ENCODE assay signal across 9 cellular contexts in genomic region chr9:137199411-137200121, GRCh38. TPM values are rescaled to one million over a fixed set of nuclear protein-coding genes. Genes with fewer than 3 reads are reported as not detected.
DNase-seq lines count a peak whose midpoint lies in the region; ATAC-seq, FAIRE-seq and TF ChIP-seq lines count a peak whose summit lies in the region.
"Had no signal": no experiment of that assay in that cellular context is flagged by ENCODE, and none has a peak within 500 bp of the region (broad histone marks: within the 10 kb centered on the region; RNA-seq: fewer than 3 reads in every experiment).

No MANE protein-coding gene starts in this region.

- peaks cover 3% of the 10 kb centered on the region for H3K9me3 Mint-ChIP-seq in glutamatergic neuron (ENCODE audit: unreplicated experiment)

- H3K36me3 ChIP-seq in H7 (replicated peaks; ENCODE audit: control insufficient read depth, insufficient read depth, low read length), result peaks cover 2% of the 10 kb centered on the region; the same call in 1 of the 2 replicates
- no peaks in the 10 kb centered on the region for H3K36me3 ChIP-seq in skeletal muscle tissue (ENCODE audit: control insufficient read depth in 3 of 3, insufficient read depth in 3 of 3, low read length in 3 of 3)

- peaks cover 5% of the 10 kb centered on the region for H3K27me3 Mint-ChIP-seq in glutamatergic neuron (ENCODE audit: unreplicated experiment)

- no peak for FAIRE-seq in GM19239 (lab: Jason Lieb, UNC)
- FAIRE-seq: colon had no signal

- H3K4me3 ChIP-seq in H7 (ENCODE audit: insufficient read depth, low read depth, low read length) (peak overlapping the region; percentile 42), WI38 (ENCODE audit: low read depth, low read length) (peak overlapping the region; percentile 58), skeletal muscle tissue (ENCODE audit: low read length in 3 of 3) (peak overlapping the region in 2 of 3 donors; percentile 32 to 35)

- peak; percentile 80 for DNase-seq in H7
- peak; percentile 39 for DNase-seq in glutamatergic neuron
- no peak for DNase-seq in NCI-H1694 (lab: John Stamatoyannopoulos, UW)
- no peak for DNase-seq in stimulated activated CD4-positive, alpha-beta T cell treated with anti-CD3 and anti-CD28 coated beads, Interleukin-4, amount 100 ng/mL, for 1 hour
- DNase-seq in GM19239 (ENCODE audit: insufficient read length, low spot score), result no peak

- no peak for ATAC-seq in GM19324 (IDR thresholded peaks at IDR 0.05; ENCODE audit: low FRiP score, unreplicated experiment)

- H3K27me3 ChIP-seq in H7 (ENCODE audit: control insufficient read depth, insufficient read depth, low read length), result no peaks in the 10 kb centered on the region
- no peaks in the 10 kb centered on the region for H3K27me3 ChIP-seq in skeletal muscle tissue (ENCODE audit: control insufficient read depth in 3 of 3, insufficient read depth in 3 of 3, low read length in 3 of 3)

- TF ChIP-seq CTCF in WI38 (IDR thresholded peaks at IDR 0.05; ENCODE audit: low read depth, low read length), result no peak
- no peak for TF ChIP-seq CTCF in glutamatergic neuron (IDR thresholded peaks at IDR 0.05; ENCODE audit: partially characterized antibody, unreplicated experiment)

- peaks cover 48 to 83% (median 79%) of the 10 kb centered on the region in 3 donors for H3K4me1 ChIP-seq in skeletal muscle tissue (ENCODE audit: control insufficient read depth in 3 of 3, insufficient read depth in 3 of 3, low read length in 3 of 3)

- H3K36me3 Mint-ChIP-seq in glutamatergic neuron (ENCODE audit: unreplicated experiment), result no peaks in the 10 kb centered on the region

- no peak overlapping the region for H3K27ac Mint-ChIP-seq in glutamatergic neuron (ENCODE audit: unreplicated experiment)

- no peak overlapping the region for H3K27ac ChIP-seq in skeletal muscle tissue (ENCODE audit: low read depth, low read length)

- H3K9me3 ChIP-seq in skeletal muscle tissue (ENCODE audit: control insufficient read depth in 3 of 3, low read length in 3 of 3), result no peaks in the 10 kb centered on the region

- H3K4me3 Mint-ChIP-seq in glutamatergic neuron (ENCODE audit: unreplicated experiment), result peak overlapping the region; percentile 81

- H3K9ac ChIP-seq in skeletal muscle tissue (ENCODE audit: low read depth in 1 of 3, low read length in 3 of 3), result peak overlapping the region; percentile 32 to 70 (median 57)

- peaks cover 7% of the 10 kb centered on the region for H3K4me1 Mint-ChIP-seq in glutamatergic neuron (ENCODE audit: low read depth, unreplicated experiment)

RNA-seq across cellular contexts. Expression of gene TPRN, which starts 1.0 kb away (rescaled TPM):
- total RNA-seq in H7 (2014; rRNA removed; shearing (Covaris generic)), result 19.3 and 23.3 TPM in 2 replicates
- 9.6 TPM for total RNA-seq in glutamatergic neuron (ENCODE audit: unreplicated experiment)
- 2.6 TPM for total RNA-seq in skeletal muscle tissue

RNA-seq across cellular contexts. Expression of gene TMEM203, which starts 5.9 kb away (rescaled TPM):
- 59.1 and 62.3 TPM in 2 replicates for total RNA-seq in H7 (2014; rRNA removed; shearing (Covaris generic))
- 36.5 TPM for total RNA-seq in glutamatergic neuron (ENCODE audit: unreplicated experiment)
- total RNA-seq in skeletal muscle tissue, result 32.9 TPM

RNA-seq across cellular contexts. Expression of gene NDOR1, which starts 5.9 kb away (rescaled TPM):
- 22.2 and 22.7 TPM in 2 replicates for total RNA-seq in H7 (2014; rRNA removed; shearing (Covaris generic))
- total RNA-seq in glutamatergic neuron (ENCODE audit: unreplicated experiment) (31.6 TPM), skeletal muscle tissue (4.7 TPM)

RNA-seq across cellular contexts. Expression of gene SSNA1, which starts 11.1 kb away (rescaled TPM):
- 109 and 143 TPM in 2 replicates for total RNA-seq in H7 (2014; rRNA removed; shearing (Covaris generic))
- 37.3 TPM for total RNA-seq in glutamatergic neuron (ENCODE audit: unreplicated experiment)
- total RNA-seq in skeletal muscle tissue, result 47.0 TPM

RNA-seq across cellular contexts. Expression of gene ANAPC2, which starts 11.2 kb away (rescaled TPM):
- total RNA-seq in H7 (2014; rRNA removed; shearing (Covaris generic)), result 26.2 and 37.0 TPM in 2 replicates
- total RNA-seq in glutamatergic neuron (ENCODE audit: unreplicated experiment) (72.9 TPM), skeletal muscle tissue (21.4 TPM)

Comparison
In these comparisons a context has a peak if more than half of its experiments do, and no peak if none do; other contexts are left out.
1. DNase-seq: peak in H7 (single experiment) and glutamatergic neuron (single experiment); none in NCI-H1694 (single experiment), stimulated activated CD4-positive, alpha-beta T cell treated with anti-CD3 and anti-CD28 coated beads, Interleukin-4, amount 100 ng/mL, for 1 hour (single experiment) and GM19239 (single experiment).
2. Peak in every context shown above with its lines, with median percentiles within 50 percentile points of each other: H3K4me3 ChIP-seq.